Comparison of ENCODE assay signal across 20 cellular contexts in the genomic region with DNA sequence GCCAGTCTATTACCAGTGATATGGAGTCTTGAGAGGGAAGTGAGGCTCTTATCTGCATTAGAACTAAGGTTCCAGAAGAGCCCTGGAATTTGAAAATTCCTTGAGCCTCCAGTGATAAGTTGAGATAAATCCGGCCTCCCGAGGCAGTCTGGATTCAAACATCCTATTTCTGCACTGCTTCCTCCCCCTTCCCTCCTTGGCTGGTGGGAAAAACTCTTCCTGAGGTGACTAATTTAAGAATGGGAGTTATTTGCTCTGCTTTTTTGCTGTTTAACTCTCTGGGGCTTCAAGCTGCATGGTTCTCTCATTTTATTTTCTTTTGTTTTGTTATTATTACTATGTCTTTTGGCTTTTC. TPM values are rescaled to one million over a fixed set of nuclear protein-coding genes. Genes with fewer than 3 reads are reported as not detected.
DNase-seq lines count a peak whose midpoint lies in the region; ATAC-seq, FAIRE-seq and TF ChIP-seq lines count a peak whose summit lies in the region.
"Had no signal": no experiment of that assay in that cellular context is flagged by ENCODE, and none has a peak within 500 bp of the region (broad histone marks: within the 10 kb centered on the region; RNA-seq: fewer than 3 reads in every experiment).

No MANE protein-coding gene starts in this region.

- H3K18ac ChIP-seq in IMR-90 (ENCODE audit: low read depth, low read length): no peak overlapping the region

- in situ Hi-C loops in IMR-90 (cut with MboI; ENCODE audit: low sequenced_read_pairs): no loop called here

- no peak overlapping the region for H3K9ac ChIP-seq in IMR-90 (ENCODE audit: low read depth, low read length)

- H3K4me1 Mint-ChIP-seq in chondrocyte (ENCODE audit: low read depth): peaks cover 20% of the 10 kb centered on the region
- H3K4me1 Mint-ChIP-seq: activated CD4-positive, alpha-beta memory T cell treated with anti-CD3 and anti-CD28 coated beads, Interleukin-2, amount 10 ng/mL, durations not matched to agents 7 days and 5 days had no signal

- dilution Hi-C loops in IMR-90 (cut with HindIII; ENCODE audit: low sequenced_read_pairs, unreplicated experiment): no loop called here

- H2BK20ac ChIP-seq in IMR-90 (ENCODE audit: low read depth, low read length): no peak overlapping the region

- H3K23ac ChIP-seq in IMR-90 (ENCODE audit: low read depth, low read length): no peak overlapping the region

- intact Hi-C loops in IMR-90 (cut with micrococcal nuclease): no loop called here

- H3K56ac ChIP-seq in IMR-90 (ENCODE audit: extremely low read depth, insufficient read depth, low read length): no peak overlapping the region

- no peak overlapping the region for H3K27ac ChIP-seq in IMR-90 (ENCODE audit: insufficient read depth, low read length)
- H3K27ac ChIP-seq in right atrium auricular region: peak overlapping the region; percentile 49 to 64

- no peaks in the 10 kb centered on the region for H3K36me3 ChIP-seq in IMR-90 (ENCODE audit: control insufficient read depth, insufficient read depth, low read length)
- no peaks in the 10 kb centered on the region for H3K36me3 ChIP-seq in right atrium auricular region
- H3K36me3 ChIP-seq: spleen had no signal

- H3K4me1 ChIP-seq in IMR-90 (ENCODE audit: control insufficient read depth, insufficient read depth, low read length) (no peaks in the 10 kb centered on the region; the same call in 1 of the 2 replicates), right atrium auricular region (peaks cover 0 to 18% of the 10 kb centered on the region in 2 donors)

- H3K36me3 Mint-ChIP-seq in chondrocyte (ENCODE audit: low read depth): peaks cover 6% of the 10 kb centered on the region

- no peaks in the 10 kb centered on the region for H4K20me1 ChIP-seq in IMR-90 (ENCODE audit: insufficient read depth, low read length)

- WGBS in IMR-90 (ENCODE audit: extremely low coverage in 2 of 2, insufficient read length in 1 of 2), 2 experiments: no CpG with 5 or more reads among the region's 2 CpGs

- POLR2A ChIA-PET in IMR-90 (lab: Charles Lee; ENCODE audit: unreplicated experiment): no interaction called here

- no peak for FAIRE-seq in GM19239 (lab: Jason Lieb, UNC)
- FAIRE-seq: GM12891 had no signal

- H3K14ac ChIP-seq in IMR-90 (replicated peaks; ENCODE audit: low read depth, low read length): 0 out of 2 replicates have a peak overlapping the region, but pooled peaks have one; percentile 29

- TF ChIP-seq CTCF in IMR-90 (conservative IDR thresholded peaks at IDR 0.05; ENCODE audit: low read depth, low read length) (no peak), chondrocyte (IDR thresholded peaks at IDR 0.05) (no peak), right atrium auricular region (IDR thresholded peaks at IDR 0.05) (no peak)

- H3K4ac ChIP-seq in IMR-90 (ENCODE audit: low read depth, low read length): no peak overlapping the region

- CTCF ChIA-PET in IMR-90 (lab: Yijun Ruan, JAX): no interaction called here

- DNase-seq in IMR-90 (peak; percentile 5), chondrocyte (ENCODE audit: low spot score) (no peak), right atrium auricular region (ENCODE audit: low spot score) (no peak), pulmonary artery endothelial cell (ENCODE audit: low read depth, low spot score) (peak; percentile 7), GM19239 (ENCODE audit: insufficient read length, low spot score) (no peak), NCI-H1092 (lab: John Stamatoyannopoulos, UW) (no peak)
- DNase-seq: activated CD4-positive, alpha-beta memory T cell treated with anti-CD3 and anti-CD28 coated beads, Interleukin-2, amount 10 ng/mL, durations not matched to agents 7 days and 5 days; amniotic stem cell; effector CD8-positive, alpha-beta T cell; foreskin fibroblast; GOT3; NCI-H1930; NCI-H526; spleen; SW 1271 had no signal

- H3K27ac Mint-ChIP-seq in chondrocyte (ENCODE audit: unreplicated experiment): peak overlapping the region; percentile 91
- H3K27ac Mint-ChIP-seq: activated CD4-positive, alpha-beta memory T cell treated with anti-CD3 and anti-CD28 coated beads, Interleukin-2, amount 10 ng/mL, durations not matched to agents 7 days and 5 days; stimulated activated naive CD8-positive, alpha-beta T cell treated with anti-CD3 and anti-CD28 coated beads, Interleukin-15, Interleukin-2, amounts not matched to agents 100 ng/mL and 50 ng/mL, for 24 hours had no signal

- peak overlapping the region; percentile 27 for H3K4me3 Mint-ChIP-seq in chondrocyte (ENCODE audit: unreplicated experiment)
- H3K4me3 Mint-ChIP-seq: activated CD4-positive, alpha-beta memory T cell treated with anti-CD3 and anti-CD28 coated beads, Interleukin-2, amount 10 ng/mL, durations not matched to agents 7 days and 5 days; stimulated activated naive CD8-positive, alpha-beta T cell treated with anti-CD3 and anti-CD28 coated beads, Interleukin-15, Interleukin-2, amounts not matched to agents 100 ng/mL and 50 ng/mL, for 24 hours had no signal

- H2BK15ac ChIP-seq in IMR-90 (ENCODE audit: low read depth, low read length): no peak overlapping the region

- H3K27me3 ChIP-seq in IMR-90 (ENCODE audit: control insufficient read depth, insufficient read depth, low read length) (no peaks in the 10 kb centered on the region), right atrium auricular region (no peaks in the 10 kb centered on the region)
- H3K27me3 ChIP-seq: spleen had no signal

- no peak overlapping the region for H4K5ac ChIP-seq in IMR-90 (ENCODE audit: low read depth, low read length)

- no peak overlapping the region for H2BK120ac ChIP-seq in IMR-90 (ENCODE audit: low read depth, low read length)

- H3K4me2 ChIP-seq in IMR-90 (ENCODE audit: low read depth, low read length): no peak overlapping the region

- H2AK5ac ChIP-seq in IMR-90 (ENCODE audit: low read depth, low read length): no peak overlapping the region

- H2AFZ ChIP-seq in IMR-90 (replicated peaks; ENCODE audit: low read length, poor library complexity): no peak overlapping the region

- H2BK5ac ChIP-seq in IMR-90 (ENCODE audit: low read depth, low read length, poor library complexity, severe bottlenecking): no peak overlapping the region

- H3K9me1 ChIP-seq in IMR-90 (ENCODE audit: insufficient read depth, low read length): no peaks in the 10 kb centered on the region

- H3K4me3 ChIP-seq in IMR-90 (ENCODE audit: insufficient read depth, low read depth, low read length): no peak overlapping the region
- no peak overlapping the region for H3K4me3 ChIP-seq in right atrium auricular region
- H3K4me3 ChIP-seq: spleen had no signal

- ATAC-seq in IMR-90 (ENCODE audit: low read depth): peak; percentile 48; the same call in 1 of the 2 replicates
- no peak for ATAC-seq in HG02798 (IDR thresholded peaks at IDR 0.05; ENCODE audit: poor library complexity, unreplicated experiment)
- no peak for ATAC-seq in HG02610 (IDR thresholded peaks at IDR 0.05; ENCODE audit: unreplicated experiment)
- ATAC-seq: Panc1 had no signal

- TF ChIP-seq POLR2A in IMR-90 (IDR thresholded peaks at IDR 0.05; ENCODE audit: low read depth, low read length): no peak

- BruUV-seq in IMR-90 (replicated peaks; lab: Mats Ljungman, UMichigan): no TSS peak

- no peak for TF ChIP-seq RAD21 in IMR-90 (IDR thresholded peaks at IDR 0.05; ENCODE audit: low read length)

- H2AK9ac ChIP-seq in IMR-90 (replicated peaks; ENCODE audit: low read depth, low read length, poor library complexity): no peak overlapping the region

- no peaks in the 10 kb centered on the region for H3K9me3 ChIP-seq in IMR-90 (ENCODE audit: control insufficient read depth, insufficient read depth, low read length)
- peaks cover 0 to 6% of the 10 kb centered on the region in 2 donors for H3K9me3 ChIP-seq in right atrium auricular region

- peaks cover 5% of the 10 kb centered on the region for H3K9me3 Mint-ChIP-seq in chondrocyte (ENCODE audit: low read depth)

- H4K8ac ChIP-seq in IMR-90 (ENCODE audit: low read depth in 2 of 2, low read length in 2 of 2): no peak overlapping the region

- no peak overlapping the region for H4K91ac ChIP-seq in IMR-90 (ENCODE audit: insufficient read depth, low read depth, low read length)

- no peaks in the 10 kb centered on the region for H3K79me1 ChIP-seq in IMR-90 (ENCODE audit: low read depth in 1 of 2, low read length in 2 of 2)

- H3K27me3 Mint-ChIP-seq in chondrocyte (ENCODE audit: low read depth): no peaks in the 10 kb centered on the region
- H3K27me3 Mint-ChIP-seq: stimulated activated naive CD8-positive, alpha-beta T cell treated with anti-CD3 and anti-CD28 coated beads, Interleukin-15, Interleukin-2, amounts not matched to agents 100 ng/mL and 50 ng/mL, for 24 hours had no signal

TF ChIP-seq in IMR-90, 13 proteins besides CTCF, POLR2A, EP300 and RAD21 (continues in another document):
- no peak for TF ChIP-seq BHLHE40 (IDR thresholded peaks at IDR 0.05; ENCODE audit: low read depth, low read length)
- no peak for TF ChIP-seq CEBPB (IDR thresholded peaks at IDR 0.05; ENCODE audit: low read depth, low read length)
- TF ChIP-seq MAFK (IDR thresholded peaks at IDR 0.05; ENCODE audit: low read depth, low read length): no peak
- no peak for TF ChIP-seq ELK1 (IDR thresholded peaks at IDR 0.05; ENCODE audit: borderline replicate concordance, low read depth, low read length)
- no peak for TF ChIP-seq FOS (IDR thresholded peaks at IDR 0.05; ENCODE audit: low read depth, low read length)
- no peak for TF ChIP-seq SMC3 (IDR thresholded peaks at IDR 0.05; ENCODE audit: low read depth, low read length)
- no peak for TF ChIP-seq CHD1 (IDR thresholded peaks at IDR 0.05; ENCODE audit: low read depth, low read length)
- no peak for TF ChIP-seq MXI1 (IDR thresholded peaks at IDR 0.05; ENCODE audit: borderline replicate concordance, low read depth, low read length)
- no peak for TF ChIP-seq MAZ (IDR thresholded peaks at IDR 0.05; ENCODE audit: borderline replicate concordance, low read depth, low read length)
- TF ChIP-seq NFE2L2 (IDR thresholded peaks at IDR 0.05; ENCODE audit: low read depth, low read length): no peak
- no peak for TF ChIP-seq RCOR1 (IDR thresholded peaks at IDR 0.05; ENCODE audit: insufficient replicate concordance, low read length)

RNA-seq across cellular contexts. Expression of gene SEPTIN7, which starts 7.7 kb away (rescaled TPM):
- 239 and 270 TPM in 2 replicates for total RNA-seq in IMR-90 (2012; rRNA removed)
- 112 and 150 TPM in 2 replicates for polyA plus RNA-seq in IMR-90 (2012; rRNA removed)
- polyA plus RNA-seq in IMR-90 (2012; cell fraction: cytosol; rRNA removed): 20.5 and 27.9 TPM in 2 replicates
- polyA plus RNA-seq in IMR-90 (2012; cell fraction: nucleus; rRNA removed; ENCODE audit: low replicate concordance): 5.8 and 66.9 TPM in 2 replicates
- 380 to 386 TPM (median 383 TPM) in 3 replicates for total RNA-seq in chondrocyte
- 100 to 1,000 TPM; 155 to 171 TPM for total RNA-seq in right atrium auricular region
- 152 and 299 TPM in 2 replicates for total RNA-seq in pulmonary artery endothelial cell

Comparison
In these comparisons a context has a peak if more than half of its experiments do, and no peak if none do; other contexts are left out.
1. DNase-seq: peak in IMR-90 (single experiment) and pulmonary artery endothelial cell (single experiment); none in chondrocyte (single experiment), right atrium auricular region (single experiment), GM19239 (single experiment) and NCI-H1092 (single experiment).